ENCODE assay signal across 25 cellular contexts in the genomic region with DNA sequence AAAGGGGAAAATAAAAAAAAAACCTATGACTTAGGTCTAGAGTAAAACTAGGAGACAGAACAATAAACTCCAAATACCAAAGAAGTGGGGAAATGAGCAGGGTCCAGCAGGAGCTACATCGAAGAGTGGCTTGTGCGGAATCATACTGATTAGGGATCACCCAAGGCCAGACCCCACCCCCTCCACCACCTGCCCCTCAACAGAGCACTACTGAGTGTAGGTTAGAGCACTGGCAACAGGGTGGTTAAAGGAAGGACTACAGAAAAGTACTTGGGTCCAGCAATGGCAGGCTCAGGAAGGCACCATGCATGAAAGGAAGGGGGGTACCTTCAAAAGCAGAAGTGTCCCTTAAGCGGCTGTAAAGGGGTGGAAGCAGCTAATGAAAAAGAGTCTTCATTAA.
"Had no signal": no experiment of that assay in that cellular context is flagged by ENCODE, and none has a peak within 500 bp of the region (broad histone marks: within the 10 kb centered on the region; RNA-seq: fewer than 3 reads in every experiment).

No MANE protein-coding gene starts in this region.

- H2AFZ ChIP-seq: parathyroid adenoma had no signal

- H3K79me2 ChIP-seq: parathyroid adenoma had no signal

- H3K4me2 ChIP-seq: smooth muscle cell had no signal

- H3K4me3 ChIP-seq: body of pancreas, gastroesophageal sphincter, heart left ventricle, psoas muscle, smooth muscle cell, suprapubic skin, tibial artery had no signal

- ATAC-seq: activated CD8-positive, alpha-beta T cell treated with anti-CD3 and anti-CD28 coated beads for 36 hours; activated T-cell treated with anti-CD3 and anti-CD28 coated beads, Interleukin-2, amount 50 U/mL, for 4 hours; body of pancreas; gastroesophageal sphincter; naive thymus-derived CD8-positive, alpha-beta T cell; psoas muscle; stimulated activated memory B cell treated with anti-CD40 and anti-IgM and Interleukin-4, amounts not matched to agents 10 μg/mL and 1 μg/mL and 100 μg/mL, for 72 hours had no signal

- H3K4me1 Mint-ChIP-seq: neural crest cell; stimulated activated memory B cell treated with anti-CD40 and anti-IgM and Interleukin-4, amounts not matched to agents 10 μg/mL and 1 μg/mL and 100 μg/mL, for 72 hours had no signal

- DNase-seq: activated CD4-positive, alpha-beta T cell treated with anti-CD3 and anti-CD28 coated beads, Interleukin-2, amount 50 U/mL, for 1 hour; activated CD8-positive, alpha-beta T cell treated with anti-CD3 and anti-CD28 coated beads for 36 hours; activated T-cell treated with anti-CD3 and anti-CD28 coated beads, Interleukin-2, amount 50 U/mL, for 4 hours; aorta; body of pancreas; dermis blood vessel endothelial cell; effector CD4-positive, alpha-beta T cell; heart left ventricle; hypothalamus; midbrain; naive thymus-derived CD8-positive, alpha-beta T cell; nucleus accumbens; psoas muscle; stimulated activated CD4-positive, alpha-beta T cell treated with anti-CD3 and anti-CD28 coated beads, Interleukin-1b, Interleukin-23, amount 100 ng/mL, for 48 hours; stimulated activated CD4-positive, alpha-beta T cell treated with anti-CD3 and anti-CD28 coated beads, Interleukin-4, amount 100 ng/mL, for 4 hours; stimulated activated CD8-positive, alpha-beta memory T cell treated with anti-CD3 and anti-CD28 coated beads, Interleukin-4, amount 100 ng/mL, for 48 hours; tibial artery had no signal

- H3K4me3 Mint-ChIP-seq: activated CD8-positive, alpha-beta T cell treated with anti-CD3 and anti-CD28 coated beads for 36 hours; activated naive CD4-positive, alpha-beta T cell treated with anti-CD3 and anti-CD28 coated beads, Interleukin-2, amount 50 U/mL, for 24 hours; activated T-cell treated with anti-CD3 and anti-CD28 coated beads, Interleukin-2, amount 50 U/mL, for 4 hours; naive thymus-derived CD8-positive, alpha-beta T cell; neural crest cell; stimulated activated memory B cell treated with anti-CD40 and anti-IgM and Interleukin-4, amounts not matched to agents 10 μg/mL and 1 μg/mL and 100 μg/mL, for 72 hours had no signal

- H3K27me3 Mint-ChIP-seq: activated CD8-positive, alpha-beta T cell treated with anti-CD3 and anti-CD28 coated beads for 36 hours; activated naive CD4-positive, alpha-beta T cell treated with anti-CD3 and anti-CD28 coated beads, Interleukin-2, amount 50 U/mL, for 24 hours; naive thymus-derived CD8-positive, alpha-beta T cell; stimulated activated memory B cell treated with anti-CD40 and anti-IgM and Interleukin-4, amounts not matched to agents 10 μg/mL and 1 μg/mL and 100 μg/mL, for 72 hours had no signal

- H3K4me1 ChIP-seq: body of pancreas, parathyroid adenoma had no signal

- H3K9me3 Mint-ChIP-seq: neural crest cell; stimulated activated memory B cell treated with anti-CD40 and anti-IgM and Interleukin-4, amounts not matched to agents 10 μg/mL and 1 μg/mL and 100 μg/mL, for 72 hours had no signal

- H3K27ac Mint-ChIP-seq: activated CD8-positive, alpha-beta T cell treated with anti-CD3 and anti-CD28 coated beads for 36 hours; activated naive CD4-positive, alpha-beta T cell treated with anti-CD3 and anti-CD28 coated beads, Interleukin-2, amount 50 U/mL, for 24 hours; activated T-helper 2 cell treated with anti-CD3 and anti-CD28 coated beads, Interferon-gamma antibody, Interleukin-2, Interleukin-4, amounts not matched to agents 10 μg/mL and 5 μg/mL and 100 μg/mL, durations not matched to agents 14 hours and 24 hours and 36 hours; stimulated activated memory B cell treated with anti-CD40 and anti-IgM and Interleukin-4, amounts not matched to agents 10 μg/mL and 1 μg/mL and 100 μg/mL, for 72 hours had no signal

- H3K27ac ChIP-seq: body of pancreas, gastroesophageal sphincter, heart left ventricle, parathyroid adenoma, psoas muscle, suprapubic skin, tibial artery had no signal

- H3K9me3 ChIP-seq: body of pancreas, psoas muscle, suprapubic skin had no signal
